ENCODE assay signal across 27 cellular contexts in genomic region chr2:221335106-221335505, GRCh38.
DNase-seq lines count a peak whose midpoint lies in the region; ATAC-seq and TF ChIP-seq lines count a peak whose summit lies in the region.
"Had no signal": no experiment of that assay in that cellular context is flagged by ENCODE, and none has a peak within 500 bp of the region (broad histone marks: within the 10 kb centered on the region; RNA-seq: fewer than 3 reads in every experiment).

No MANE protein-coding gene starts in this region.

- no peaks in the 10 kb centered on the region for H3K4me1 ChIP-seq in trophoblast cell (ENCODE audit: control insufficient read depth in 1 of 2, insufficient read depth in 2 of 2, low read length in 2 of 2)
- no peaks in the 10 kb centered on the region for H3K4me1 ChIP-seq in upper lobe of right lung
- H3K4me1 ChIP-seq: A549, BLaER1 had no signal

- H3K27ac Mint-ChIP-seq in type B pancreatic cell = no peak overlapping the region
- H3K27ac Mint-ChIP-seq: B cell; CD14-positive monocyte; CD4-positive, alpha-beta memory T cell; CD4-positive, CD25-positive, alpha-beta regulatory T cell had no signal

- H2BK5ac ChIP-seq in trophoblast cell (ENCODE audit: low read depth, low read length, poor library complexity) = no peak overlapping the region

- TF ChIP-seq CTCF in type B pancreatic cell (conservative IDR thresholded peaks at IDR 0.05) = no peak
- TF ChIP-seq CTCF in upper lobe of right lung (IDR thresholded peaks at IDR 0.05) = no peak

- no peak overlapping the region for H2AK5ac ChIP-seq in trophoblast cell (ENCODE audit: low read length)

- no peak overlapping the region for H3K14ac ChIP-seq in trophoblast cell (ENCODE audit: low read length)

- H3K27ac ChIP-seq in SK-N-MC = no peak overlapping the region
- no peak overlapping the region for H3K27ac ChIP-seq in trophoblast cell (ENCODE audit: low read depth, low read length)
- H3K27ac ChIP-seq in upper lobe of right lung = no peak overlapping the region
- H3K27ac ChIP-seq: 22Rv1, A549, BLaER1 had no signal

- DNase-seq in NCI-H2227 treated with DMSO at 0.1 percent for 48 hours (lab: John Stamatoyannopoulos, UW) (peak; percentile 69), NCI-H2227 (lab: John Stamatoyannopoulos, UW; ENCODE audit: unreplicated experiment) (no peak), SK-N-MC (ENCODE audit: low read depth, low spot score) (no peak), trophoblast cell (no peak), type B pancreatic cell (ENCODE audit: extremely low spot score, unreplicated experiment) (no peak), upper lobe of right lung (no peak), ecto neural progenitor cell (ENCODE audit: low spot score) (no peak), NCI-H526 treated with DMSO at 0.1 percent for 48 hours (lab: John Stamatoyannopoulos, UW) (no peak)
- DNase-seq: AML-193; C1 segment of cervical spinal cord; CD4-positive, alpha-beta memory T cell; CD4-positive, CD25-positive, alpha-beta regulatory T cell; CD8-positive, alpha-beta memory T cell; COR-L47; DMS 273 treated with DMSO at 0.1 percent for 48 hours; DMS153; DMS53; DMS79; DND-41; EL; GDM1 had no signal

- H2BK12ac ChIP-seq in trophoblast cell (ENCODE audit: low read length) = no peak overlapping the region

- intact Hi-C loops in upper lobe of right lung (cut with DNase I) = no loop called here

- H4K8ac ChIP-seq in trophoblast cell (ENCODE audit: low read depth, low read length) = no peak overlapping the region

- no peak overlapping the region for H3K4me2 ChIP-seq in trophoblast cell (ENCODE audit: low read length)
- H3K4me2 ChIP-seq: A549, BLaER1 had no signal

- no peak overlapping the region for H4K12ac ChIP-seq in trophoblast cell (ENCODE audit: low read depth, low read length)

- H3K9me3 Mint-ChIP-seq in type B pancreatic cell = peaks cover 15% of the 10 kb centered on the region

- no peaks in the 10 kb centered on the region for H3K79me2 ChIP-seq in trophoblast cell (ENCODE audit: control insufficient read depth, insufficient read depth, low read length, poor library complexity)

- H3K36me3 ChIP-seq in SK-N-MC (ENCODE audit: insufficient read depth, low read length) (no peaks in the 10 kb centered on the region), trophoblast cell (ENCODE audit: control insufficient read depth in 1 of 2, insufficient read depth in 2 of 2, low read length in 2 of 2) (no peaks in the 10 kb centered on the region), upper lobe of right lung (no peaks in the 10 kb centered on the region)
- H3K36me3 ChIP-seq: BLaER1 had no signal

- peaks cover 8% of the 10 kb centered on the region for H3K27me3 Mint-ChIP-seq in type B pancreatic cell

- H3K27me3 ChIP-seq in trophoblast cell (ENCODE audit: insufficient read depth, low read length) = no peaks in the 10 kb centered on the region
- H3K27me3 ChIP-seq in upper lobe of right lung = no peaks in the 10 kb centered on the region
- H3K27me3 ChIP-seq: BLaER1 had no signal

- no peak for ATAC-seq in upper lobe of right lung
- ATAC-seq: A549, GM12878 had no signal

- H3K9me3 ChIP-seq in SK-N-MC (ENCODE audit: low read depth, low read length) (0 out of 2 replicates have a peak, but pooled peaks cover 3% of the 10 kb centered on the region), trophoblast cell (ENCODE audit: insufficient read depth, low read depth, low read length) (no peaks in the 10 kb centered on the region), upper lobe of right lung (no peaks in the 10 kb centered on the region)
- H3K9me3 ChIP-seq: A549 had no signal

- H4K91ac ChIP-seq in trophoblast cell (ENCODE audit: low read depth, low read length) = no peak overlapping the region

- no peak overlapping the region for H3K23ac ChIP-seq in trophoblast cell (ENCODE audit: low read length)

- H3K36me3 Mint-ChIP-seq in type B pancreatic cell = no peaks in the 10 kb centered on the region
- H3K36me3 Mint-ChIP-seq: CD14-positive monocyte; CD4-positive, alpha-beta memory T cell; CD8-positive, alpha-beta memory T cell had no signal

- no peak overlapping the region for H3K4ac ChIP-seq in trophoblast cell (ENCODE audit: low read depth, low read length)

- H3K79me1 ChIP-seq in trophoblast cell (ENCODE audit: low read length) = no peaks in the 10 kb centered on the region

- H3K4me3 ChIP-seq in SK-N-MC (peak overlapping the region; percentile 51; the same call in 1 of the 2 replicates), trophoblast cell (ENCODE audit: low read depth, low read length) (no peak overlapping the region), upper lobe of right lung (no peak overlapping the region)
- H3K4me3 ChIP-seq: A549, BLaER1, GM12878 had no signal

- no peak overlapping the region for H2BK120ac ChIP-seq in trophoblast cell (ENCODE audit: insufficient read depth, low read length, poor library complexity)

- peaks cover 17% of the 10 kb centered on the region for H3K4me1 Mint-ChIP-seq in type B pancreatic cell (ENCODE audit: unreplicated experiment)
- H3K4me1 Mint-ChIP-seq: B cell; CD14-positive monocyte; CD4-positive, alpha-beta memory T cell; CD4-positive, CD25-positive, alpha-beta regulatory T cell; CD8-positive, alpha-beta memory T cell had no signal

- H3K18ac ChIP-seq in trophoblast cell (ENCODE audit: low read length) = no peak overlapping the region

- H3K9ac ChIP-seq in SK-N-MC (ENCODE audit: insufficient read length) (no peak overlapping the region), trophoblast cell (ENCODE audit: low read length) (peak overlapping the region; percentile 38)
- H3K9ac ChIP-seq: BLaER1 had no signal

- no peak overlapping the region for H2AFZ ChIP-seq in trophoblast cell (ENCODE audit: insufficient read depth, low read length, poor library complexity)

- H3K4me3 Mint-ChIP-seq in type B pancreatic cell = peak overlapping the region; percentile 49
- H3K4me3 Mint-ChIP-seq: B cell; CD14-positive monocyte; CD4-positive, alpha-beta memory T cell; CD4-positive, CD25-positive, alpha-beta regulatory T cell; CD8-positive, alpha-beta memory T cell had no signal

- no CpG with 5 or more reads among the region's 10 CpGs for WGBS in trophoblast cell (ENCODE audit: extremely low coverage, insufficient coverage, insufficient read length)
